Comparison of ENCODE assay signal across 11 cellular contexts in genomic region chr20:44496976-44497375, GRCh38. TPM values are rescaled to one million over a fixed set of nuclear protein-coding genes. Genes with fewer than 3 reads are reported as not detected.
DNase-seq lines count a peak whose midpoint lies in the region; ATAC-seq and TF ChIP-seq lines count a peak whose summit lies in the region.
"Had no signal": no experiment of that assay in that cellular context is flagged by ENCODE, and none has a peak within 500 bp of the region (broad histone marks: within the 10 kb centered on the region; RNA-seq: fewer than 3 reads in every experiment).

No MANE protein-coding gene starts in this region.

- ATAC-seq in HG03045 (IDR thresholded peaks at IDR 0.05; ENCODE audit: unreplicated experiment) = no peak

- intact Hi-C loops in esophagus muscularis mucosa (cut with DNase I) = no loop called here

- H3K4me3 Mint-ChIP-seq in osteocyte (ENCODE audit: unreplicated experiment) (no peak overlapping the region), nephron progenitor cell (no peak overlapping the region)

- no peaks in the 10 kb centered on the region for H3K27me3 Mint-ChIP-seq in osteocyte (ENCODE audit: unreplicated experiment)
- no peaks in the 10 kb centered on the region for H3K27me3 Mint-ChIP-seq in nephron progenitor cell (ENCODE audit: low read depth, poor library complexity)

- no peak overlapping the region for H3K9ac ChIP-seq in HUES48 (ENCODE audit: low read depth, low read length)

- H3K36me3 ChIP-seq in HUES48 (ENCODE audit: control insufficient read depth, insufficient read depth, low read length) = peaks cover 73% of the 10 kb centered on the region
- peaks cover 59 to 100% (median 93%) of the 10 kb centered on the region in 4 donors for H3K36me3 ChIP-seq in esophagus muscularis mucosa

- no peak for TF ChIP-seq POLR2A in esophagus muscularis mucosa (IDR thresholded peaks at IDR 0.05; ENCODE audit: low read depth)

- H3K4me1 ChIP-seq in HUES48 (ENCODE audit: control insufficient read depth, insufficient read depth, low read length) (no peaks in the 10 kb centered on the region), esophagus muscularis mucosa (peaks cover 6 to 14% (median 9%) of the 10 kb centered on the region in 4 donors)

- H3K9me3 ChIP-seq in HUES48 (ENCODE audit: control insufficient read depth, insufficient read depth, low read length) (no peaks in the 10 kb centered on the region), esophagus muscularis mucosa (no peaks in the 10 kb centered on the region)

- H3K36me3 Mint-ChIP-seq in osteocyte (ENCODE audit: unreplicated experiment) (peaks cover 50% of the 10 kb centered on the region), nephron progenitor cell (ENCODE audit: low read depth) (peaks cover 64% of the 10 kb centered on the region)

- no peaks in the 10 kb centered on the region for H3K27me3 ChIP-seq in HUES48 (ENCODE audit: control insufficient read depth, insufficient read depth, low read length)
- H3K27me3 ChIP-seq in esophagus muscularis mucosa = no peaks in the 10 kb centered on the region

- H3K4me1 Mint-ChIP-seq in osteocyte (ENCODE audit: unreplicated experiment) (peaks cover 49% of the 10 kb centered on the region), nephron progenitor cell (no peaks in the 10 kb centered on the region)

- H3K27ac Mint-ChIP-seq in osteocyte (ENCODE audit: unreplicated experiment) = peak overlapping the region; percentile 94
- H3K27ac Mint-ChIP-seq in nephron progenitor cell = no peak overlapping the region

- H3K27ac ChIP-seq in HUES48 (ENCODE audit: low read depth, low read length) = peak overlapping the region; percentile 51
- peak overlapping the region in 2 of 4 donors; percentile 10 to 59 for H3K27ac ChIP-seq in esophagus muscularis mucosa (replicated peaks in 1 of 4)

- H3K9me3 Mint-ChIP-seq in osteocyte (ENCODE audit: unreplicated experiment) (no peaks in the 10 kb centered on the region), nephron progenitor cell (no peaks in the 10 kb centered on the region)

- no peak for TF ChIP-seq EP300 in esophagus muscularis mucosa (IDR thresholded peaks at IDR 0.05)

- 88% methylated on average over 3 of the region's 3 CpGs for WGBS in esophagus muscularis mucosa

- peak; percentile 45 for DNase-seq in AG08396 (ENCODE audit: low spot score)
- peak; percentile 75 for DNase-seq in astrocyte of the hippocampus (ENCODE audit: low read depth, low spot score)
- no peak for DNase-seq in osteocyte (ENCODE audit: extremely low spot score, unreplicated experiment)
- DNase-seq in nephron progenitor cell = no peak
- no peak for DNase-seq in nucleus accumbens (lab: John Stamatoyannopoulos, UW)
- no peak for DNase-seq in esophagus muscularis mucosa (ENCODE audit: extremely low spot score)
- DNase-seq: central memory CD4-positive, alpha-beta T cell; Karpas-422; mesendoderm had no signal

- TF ChIP-seq CTCF in osteocyte (IDR thresholded peaks at IDR 0.05) (no peak), nephron progenitor cell (IDR thresholded peaks at IDR 0.05) (no peak), esophagus muscularis mucosa (IDR thresholded peaks at IDR 0.05) (no peak)

- H3K4me3 ChIP-seq in HUES48 (ENCODE audit: low read depth, low read length) = no peak overlapping the region
- no peak overlapping the region for H3K4me3 ChIP-seq in esophagus muscularis mucosa

RNA-seq across cellular contexts. Expression of gene TTPAL, which starts 21.3 kb away (rescaled TPM):
- 18.9 and 20.8 TPM in 2 replicates for total RNA-seq in osteocyte
- 10 to 100 TPM in 3 of 4 donors, 1 to 10 TPM in 1; 9.6 to 18.2 (median 13.0) TPM for total RNA-seq in esophagus muscularis mucosa

RNA-seq across cellular contexts. Expression of gene SERINC3, which starts 24.9 kb away (rescaled TPM):
- total RNA-seq in osteocyte (121 and 125 TPM in 2 replicates), esophagus muscularis mucosa (100 to 1,000 TPM; 121 to 175 (median 138) TPM)

Comparison
In these comparisons a context has a peak if more than half of its experiments do, and no peak if none do; other contexts are left out.
1. DNase-seq: peak in AG08396 (single experiment) and astrocyte of the hippocampus (single experiment); none in osteocyte (single experiment), nephron progenitor cell (single experiment), nucleus accumbens (0 of 56) and esophagus muscularis mucosa (single experiment).